In the genomic region with DNA sequence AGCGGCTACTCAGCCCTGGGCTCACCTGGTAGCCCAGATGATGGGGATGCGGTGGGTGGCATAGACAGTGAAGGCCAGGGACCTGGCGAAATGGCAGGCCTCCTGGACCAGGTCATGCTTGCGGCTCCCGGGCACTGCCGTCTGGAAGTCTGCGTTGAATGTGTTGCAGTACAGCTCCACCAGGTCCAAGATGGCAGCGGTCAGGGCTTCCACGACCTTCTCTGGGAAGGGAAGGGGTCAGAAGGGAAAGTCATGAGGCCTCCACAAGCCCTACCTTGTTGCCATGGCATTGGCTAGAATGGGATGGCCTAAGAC, we compare ENCODE assay signal across 16 cellular contexts.
"Had no signal": no experiment of that assay in that cellular context is flagged by ENCODE, and none has a peak within 500 bp of the region (broad histone marks: within the 10 kb centered on the region; RNA-seq: fewer than 3 reads in every experiment).

No MANE protein-coding gene starts in this region.

- H3K4me3 Mint-ChIP-seq: activated CD8-positive, alpha-beta memory T cell treated with anti-CD3 and anti-CD28 coated beads, Interleukin-2, amount 10 ng/mL, durations not matched to agents 7 days and 5 days; activated naive CD8-positive, alpha-beta T cell treated with anti-CD3 and anti-CD28 coated beads, Interleukin-2, amount 50 U/mL, for 24 hours; activated T-cell treated with anti-CD3 and anti-CD28 coated beads, Interleukin-2, amount 50 U/mL, for 72 hours; natural killer cell; stimulated activated naive CD8-positive, alpha-beta T cell treated with anti-CD3 and anti-CD28 coated beads, Interleukin-15, amount 100 ng/mL, for 72 hours had no signal

- ATAC-seq: activated CD4-positive, CD25-positive, alpha-beta regulatory T cell treated with anti-CD3 and anti-CD28 coated beads, Interleukin-2, amount 50 U/mL, for 24 hours; activated CD8-positive, alpha-beta memory T cell treated with anti-CD3 and anti-CD28 coated beads, Interleukin-2, amount 10 ng/mL, durations not matched to agents 7 days and 5 days; activated naive CD8-positive, alpha-beta T cell treated with anti-CD3 and anti-CD28 coated beads, Interleukin-2, amount 50 U/mL, for 24 hours; activated T-cell treated with anti-CD3 and anti-CD28 coated beads, Interleukin-2, amount 50 U/mL, for 72 hours; left colon; mucosa of descending colon; natural killer cell; stimulated activated naive CD8-positive, alpha-beta T cell treated with anti-CD3 and anti-CD28 coated beads, Interleukin-15, amount 100 ng/mL, for 72 hours had no signal

- H3K27me3 ChIP-seq: cardiac muscle cell, thyroid gland, uterus had no signal

- H3K27me3 Mint-ChIP-seq: activated CD8-positive, alpha-beta memory T cell treated with anti-CD3 and anti-CD28 coated beads, Interleukin-2, amount 10 ng/mL, durations not matched to agents 7 days and 5 days; activated naive CD8-positive, alpha-beta T cell treated with anti-CD3 and anti-CD28 coated beads, Interleukin-2, amount 50 U/mL, for 24 hours; stimulated activated naive CD8-positive, alpha-beta T cell treated with anti-CD3 and anti-CD28 coated beads, Interleukin-15, amount 100 ng/mL, for 72 hours had no signal

- H3K27ac ChIP-seq: cardiac muscle cell, thyroid gland had no signal

- DNase-seq: activated CD4-positive, alpha-beta T cell treated with anti-CD3 and anti-CD28 coated beads, Interleukin-2, amount 50 U/mL, for 4 hours; activated CD8-positive, alpha-beta memory T cell treated with anti-CD3 and anti-CD28 coated beads, Interleukin-2, amount 10 ng/mL, durations not matched to agents 7 days and 5 days; activated naive CD8-positive, alpha-beta T cell treated with anti-CD3 and anti-CD28 coated beads, Interleukin-2, amount 50 U/mL, for 24 hours; activated T-cell treated with anti-CD3 and anti-CD28 coated beads, Interleukin-2, amount 50 U/mL, for 72 hours; cortex of kidney; erythroblast; left colon; mucosa of descending colon; natural killer cell; stimulated activated CD4-positive, alpha-beta T cell treated with anti-CD3 and anti-CD28 coated beads, Interleukin-2, amount 100 ng/mL, for 48 hours; stimulated activated naive CD8-positive, alpha-beta T cell treated with anti-CD3 and anti-CD28 coated beads, Interleukin-15, amount 100 ng/mL, for 72 hours; T-helper 2 cell; thyroid gland; uterus had no signal

- H3K27ac Mint-ChIP-seq: activated CD8-positive, alpha-beta memory T cell treated with anti-CD3 and anti-CD28 coated beads, Interleukin-2, amount 10 ng/mL, durations not matched to agents 7 days and 5 days; activated naive CD8-positive, alpha-beta T cell treated with anti-CD3 and anti-CD28 coated beads, Interleukin-2, amount 50 U/mL, for 24 hours; activated T-cell treated with anti-CD3 and anti-CD28 coated beads, Interleukin-2, amount 50 U/mL, for 72 hours; natural killer cell had no signal

- H3K36me3 Mint-ChIP-seq: natural killer cell had no signal

- H3K9me3 Mint-ChIP-seq: activated naive CD8-positive, alpha-beta T cell treated with anti-CD3 and anti-CD28 coated beads, Interleukin-2, amount 50 U/mL, for 24 hours; activated T-cell treated with anti-CD3 and anti-CD28 coated beads, Interleukin-2, amount 50 U/mL, for 72 hours; natural killer cell; stimulated activated naive CD8-positive, alpha-beta T cell treated with anti-CD3 and anti-CD28 coated beads, Interleukin-15, amount 100 ng/mL, for 72 hours had no signal
